ENCODE assay signal across 9 cellular contexts in genomic region chr20:37911838-37912273, GRCh38. TPM values are rescaled to one million over a fixed set of nuclear protein-coding genes. Genes with fewer than 3 reads are reported as not detected.
DNase-seq lines count a peak whose midpoint lies in the region; ATAC-seq and TF ChIP-seq lines count a peak whose summit lies in the region.
"Had no signal": no experiment of that assay in that cellular context is flagged by ENCODE, and none has a peak within 500 bp of the region (broad histone marks: within the 10 kb centered on the region; RNA-seq: fewer than 3 reads in every experiment).

No MANE protein-coding gene starts in this region.

- H3K27ac Mint-ChIP-seq in activated CD4-positive, alpha-beta T cell treated with anti-CD3 and anti-CD28 coated beads, Interleukin-2, amount 10 ng/mL, durations not matched to agents 7 days and 5 days: no peak overlapping the region
- H3K27ac Mint-ChIP-seq in activated T-helper 17 cell treated with anti-CD3 and anti-CD28 coated beads, Interleukin-2, amount 50 U/mL, for 72 hours: no peak overlapping the region
- no peak overlapping the region for H3K27ac Mint-ChIP-seq in CD4-positive, alpha-beta T cell

- H3K9me3 Mint-ChIP-seq in activated CD4-positive, alpha-beta T cell treated with anti-CD3 and anti-CD28 coated beads, Interleukin-2, amount 10 ng/mL, durations not matched to agents 7 days and 5 days: no peaks in the 10 kb centered on the region
- no peaks in the 10 kb centered on the region for H3K9me3 Mint-ChIP-seq in activated T-helper 17 cell treated with anti-CD3 and anti-CD28 coated beads, Interleukin-2, amount 50 U/mL, for 72 hours
- H3K9me3 Mint-ChIP-seq in CD4-positive, alpha-beta T cell: no peaks in the 10 kb centered on the region

- H3K9me3 ChIP-seq in NT2/D1 (ENCODE audit: insufficient read depth, low read length): no peaks in the 10 kb centered on the region
- H3K9me3 ChIP-seq in upper lobe of right lung: no peaks in the 10 kb centered on the region
- no peaks in the 10 kb centered on the region for H3K9me3 ChIP-seq in CD4-positive, alpha-beta T cell (ENCODE audit: control insufficient read depth, low read length)

- H3K27me3 ChIP-seq in NT2/D1 (ENCODE audit: insufficient read depth, insufficient read length) (peaks cover 41% of the 10 kb centered on the region), upper lobe of right lung (peaks cover 31% of the 10 kb centered on the region)
- peaks cover 9% of the 10 kb centered on the region for H3K27me3 ChIP-seq in CD4-positive, alpha-beta T cell (ENCODE audit: control insufficient read depth, insufficient read depth, low read length)

- H3K9ac ChIP-seq in NT2/D1 (ENCODE audit: insufficient read length, low read depth): peak overlapping the region; percentile 61

- H3K36me3 Mint-ChIP-seq in activated CD4-positive, alpha-beta T cell treated with anti-CD3 and anti-CD28 coated beads, Interleukin-2, amount 10 ng/mL, durations not matched to agents 7 days and 5 days (ENCODE audit: low read depth): no peaks in the 10 kb centered on the region
- no peaks in the 10 kb centered on the region for H3K36me3 Mint-ChIP-seq in activated T-helper 17 cell treated with anti-CD3 and anti-CD28 coated beads, Interleukin-2, amount 50 U/mL, for 72 hours (ENCODE audit: low read depth)
- H3K36me3 Mint-ChIP-seq in CD4-positive, alpha-beta T cell (ENCODE audit: low read depth): no peaks in the 10 kb centered on the region

- ATAC-seq in upper lobe of right lung: peak; percentile 29
- no peak for ATAC-seq in activated T-helper 17 cell treated with anti-CD3 and anti-CD28 coated beads, Interleukin-2, amount 50 U/mL, for 72 hours (replicated peaks)
- no peak for ATAC-seq in CD4-positive, alpha-beta T cell (ENCODE audit: poor library complexity)

- peak; percentile 20 for DNase-seq in activated CD4-positive, alpha-beta T cell treated with anti-CD3 and anti-CD28 coated beads for 48 hours
- no peak for DNase-seq in activated CD4-positive, alpha-beta T cell treated with anti-CD3 and anti-CD28 coated beads, Interleukin-2, amount 10 ng/mL, durations not matched to agents 7 days and 5 days
- DNase-seq in NT2/D1 (ENCODE audit: low read depth, low spot score): peak; percentile 70
- DNase-seq in fibroblast of the aortic adventitia (ENCODE audit: low read depth): peak; percentile 69
- no peak for DNase-seq in upper lobe of right lung
- no peak for DNase-seq in mesenteric fat pad (ENCODE audit: low spot score)
- DNase-seq in CD4-positive, alpha-beta T cell: no peak
- DNase-seq: stimulated activated CD4-positive, alpha-beta T cell treated with anti-CD3 and anti-CD28 coated beads, Interleukin-2, amount 100 ng/mL, for 48 hours had no signal

- H3K36me3 ChIP-seq in NT2/D1 (ENCODE audit: insufficient read depth, insufficient read length, low read length) (no peaks in the 10 kb centered on the region), upper lobe of right lung (no peaks in the 10 kb centered on the region)

- no peak overlapping the region for H3K4me3 Mint-ChIP-seq in activated CD4-positive, alpha-beta T cell treated with anti-CD3 and anti-CD28 coated beads, Interleukin-2, amount 10 ng/mL, durations not matched to agents 7 days and 5 days
- H3K4me3 Mint-ChIP-seq in activated T-helper 17 cell treated with anti-CD3 and anti-CD28 coated beads, Interleukin-2, amount 50 U/mL, for 72 hours: no peak overlapping the region
- H3K4me3 Mint-ChIP-seq in CD4-positive, alpha-beta T cell: no peak overlapping the region

- no peak for TF ChIP-seq CTCF in fibroblast of the aortic adventitia (IDR thresholded peaks at IDR 0.05; ENCODE audit: insufficient read depth, low read length)
- no peak for TF ChIP-seq CTCF in upper lobe of right lung (IDR thresholded peaks at IDR 0.05)
- TF ChIP-seq CTCF in CD4-positive, alpha-beta T cell (IDR thresholded peaks at IDR 0.05): no peak

- H3K27ac ChIP-seq in upper lobe of right lung: no peak overlapping the region
- H3K27ac ChIP-seq in CD4-positive, alpha-beta T cell (ENCODE audit: low read depth, low read length): no peak overlapping the region

- peaks cover 12% of the 10 kb centered on the region for H3K27me3 Mint-ChIP-seq in activated CD4-positive, alpha-beta T cell treated with anti-CD3 and anti-CD28 coated beads, Interleukin-2, amount 10 ng/mL, durations not matched to agents 7 days and 5 days
- peaks cover 52% of the 10 kb centered on the region for H3K27me3 Mint-ChIP-seq in activated T-helper 17 cell treated with anti-CD3 and anti-CD28 coated beads, Interleukin-2, amount 50 U/mL, for 72 hours
- H3K27me3 Mint-ChIP-seq in CD4-positive, alpha-beta T cell: peaks cover 62% of the 10 kb centered on the region

- H3K4me3 ChIP-seq in NT2/D1 (ENCODE audit: insufficient read length, low read depth) (no peak overlapping the region), fibroblast of the aortic adventitia (ENCODE audit: low read depth, low read length) (no peak overlapping the region), upper lobe of right lung (no peak overlapping the region)

- H3K4me1 ChIP-seq in NT2/D1 (ENCODE audit: insufficient read depth, insufficient read length): peaks cover 30% of the 10 kb centered on the region
- peaks cover 8% of the 10 kb centered on the region for H3K4me1 ChIP-seq in upper lobe of right lung

- CTCF ChIA-PET in activated CD4-positive, alpha-beta T cell treated with anti-CD3 and anti-CD28 coated beads, Interleukin-2, amount 10 ng/mL, durations not matched to agents 7 days and 5 days (lab: Charles Lee): no interaction called here
- CTCF ChIA-PET in CD4-positive, alpha-beta T cell (lab: Charles Lee): no interaction called here

- POLR2A ChIA-PET in activated CD4-positive, alpha-beta T cell treated with anti-CD3 and anti-CD28 coated beads, Interleukin-2, amount 10 ng/mL, durations not matched to agents 7 days and 5 days (lab: Charles Lee): no interaction called here
- POLR2A ChIA-PET in CD4-positive, alpha-beta T cell (lab: Charles Lee): no interaction called here

- H3K4me1 Mint-ChIP-seq in activated CD4-positive, alpha-beta T cell treated with anti-CD3 and anti-CD28 coated beads, Interleukin-2, amount 10 ng/mL, durations not matched to agents 7 days and 5 days: peaks cover 9% of the 10 kb centered on the region
- H3K4me1 Mint-ChIP-seq in activated T-helper 17 cell treated with anti-CD3 and anti-CD28 coated beads, Interleukin-2, amount 50 U/mL, for 72 hours: peaks cover 19% of the 10 kb centered on the region
- peaks cover 21% of the 10 kb centered on the region for H3K4me1 Mint-ChIP-seq in CD4-positive, alpha-beta T cell (ENCODE audit: low read depth)

- intact Hi-C loops in upper lobe of right lung (cut with DNase I): no loop called here
- intact Hi-C loops in CD4-positive, alpha-beta T cell (cut with DNase I, micrococcal nuclease): loop anchor here in 1 of 2 experiments (5.0 kb wide), 1 partner anchor 80 kb away; no protein-coding TSS in a partner anchor

RNA-seq across cellular contexts. Expression of gene VSTM2L, which starts 8.9 kb away (rescaled TPM):
- not detected for total RNA-seq in activated CD4-positive, alpha-beta T cell treated with anti-CD3 and anti-CD28 coated beads, Interleukin-2, amount 10 ng/mL, durations not matched to agents 7 days and 5 days
- 0.57 and 1.4 TPM in 2 replicates for total RNA-seq in fibroblast of the aortic adventitia (ENCODE audit: low replicate concordance)
- 12.9 TPM for total RNA-seq in upper lobe of right lung
- total RNA-seq in mesenteric fat pad: 0.93 TPM
- total RNA-seq in activated T-helper 17 cell treated with anti-CD3 and anti-CD28 coated beads, Interleukin-2, amount 50 U/mL, for 72 hours: not detected
- not detected for total RNA-seq in CD4-positive, alpha-beta T cell

Comparison
In these comparisons a context has a peak if more than half of its experiments do, and no peak if none do; other contexts are left out.
1. DNase-seq: peak in activated CD4-positive, alpha-beta T cell treated with anti-CD3 and anti-CD28 coated beads for 48 hours (single experiment), NT2/D1 (single experiment) and fibroblast of the aortic adventitia (single experiment); none in activated CD4-positive, alpha-beta T cell treated with anti-CD3 and anti-CD28 coated beads, Interleukin-2, amount 10 ng/mL, durations not matched to agents 7 days and 5 days (single experiment), upper lobe of right lung (single experiment), mesenteric fat pad (single experiment) and CD4-positive, alpha-beta T cell (0 of 10).